19 cellular contexts compared by ENCODE assay signal in the genomic region with DNA sequence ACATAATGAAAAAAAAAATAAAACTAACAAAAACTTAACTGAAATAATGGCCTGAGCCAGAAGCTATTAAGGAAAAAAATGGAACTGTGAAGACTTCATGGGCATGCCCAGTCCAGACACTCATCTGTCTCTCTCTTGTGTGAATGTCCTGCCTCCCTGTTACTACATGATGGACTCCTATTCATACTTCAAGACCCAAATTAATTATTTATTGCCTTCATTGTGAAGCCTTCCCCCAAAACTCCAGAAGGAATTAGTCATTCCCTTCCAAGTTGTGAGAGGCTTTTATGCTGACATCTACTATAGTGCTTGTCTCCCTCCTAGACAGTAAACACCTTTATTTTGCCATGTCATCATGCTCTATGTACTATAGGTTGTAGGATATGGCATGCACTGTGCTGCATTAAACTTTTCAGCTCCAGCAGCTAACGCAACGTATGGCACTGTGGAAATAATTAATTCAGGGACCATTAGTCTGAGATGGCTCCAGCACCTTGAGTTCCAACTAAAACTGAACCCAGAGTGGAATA. TPM values are rescaled to one million over a fixed set of nuclear protein-coding genes. Genes with fewer than 3 reads are reported as not detected.
DNase-seq lines count a peak whose midpoint lies in the region; ATAC-seq, FAIRE-seq and TF ChIP-seq lines count a peak whose summit lies in the region.
"Had no signal": no experiment of that assay in that cellular context is flagged by ENCODE, and none has a peak within 500 bp of the region (broad histone marks: within the 10 kb centered on the region; RNA-seq: fewer than 3 reads in every experiment).

No MANE protein-coding gene starts in this region.

- no peak overlapping the region for H3K4me2 ChIP-seq in SK-N-SH
- no peak overlapping the region for H3K4me2 ChIP-seq in keratinocyte (ENCODE audit: control insufficient read depth, extremely low read depth, insufficient read depth, low read depth, low read length)
- H3K4me2 ChIP-seq: BLaER1 treated with 17β-estradiol and CSF1 and Interleukin-3, amounts not matched to agents 10 nM and 100 nM had no signal

- FAIRE-seq in keratinocyte (lab: Jason Lieb, UNC): peak; percentile 5
- FAIRE-seq: GM12878 had no signal

- POLR2A ChIA-PET in SK-N-SH (lab: Yijun Ruan, JAX) (no interaction called here), activated B cell treated with CpG ODN at 0.5 μM for 24 hours (lab: Charles Lee) (interaction anchor here (1.0 kb wide), 1 partner anchor 10 kb away, joined by 4 read pairs; no protein-coding TSS in a partner anchor)

- H3K27ac ChIP-seq in SK-N-SH (ENCODE audit: low read depth in 2 of 2, low read length in 1 of 2) (no peak overlapping the region), keratinocyte (ENCODE audit: control insufficient read depth, insufficient read depth, low read length) (no peak overlapping the region)
- H3K27ac ChIP-seq: 22Rv1; BLaER1 treated with 17β-estradiol and CSF1 and Interleukin-3, amounts not matched to agents 10 nM and 100 nM had no signal

- no peaks in the 10 kb centered on the region for H3K9me2 ChIP-seq in SK-N-SH

- DNase-seq in SK-N-SH (no peak), activated B cell treated with CpG ODN at 0.5 μM for 24 hours (no peak), keratinocyte (ENCODE audit: low read depth, low spot score) (no peak), HCEC 1CT (no peak), pons (ENCODE audit: low spot score) (no peak)
- no peak for DNase-seq in stimulated activated naive CD8-positive, alpha-beta T cell treated with anti-CD3 and anti-CD28 coated beads, Interleukin-15, Interleukin-2, amounts not matched to agents 100 U/mL and 50 U/mL, for 24 hours
- DNase-seq: CD8-positive, alpha-beta T cell; DMS 273 treated with DMSO at 0.1 percent for 48 hours; DMS53; DND-41; EL; GOT3; H7 had no signal

- dilution Hi-C loops in keratinocyte (cut with MboI; ENCODE audit: extremely low pct_ligation_motif_present, low sequenced_read_pairs): no loop called here

- H3K79me2 ChIP-seq in SK-N-SH (ENCODE audit: insufficient read depth) (no peaks in the 10 kb centered on the region), keratinocyte (ENCODE audit: control insufficient read depth, insufficient read depth, low read length) (no peaks in the 10 kb centered on the region)

- ATAC-seq in SK-N-SH treated with all-trans-retinoic acid at 6 μM for 48 hours (no peak), activated B cell treated with CpG ODN at 0.5 μM for 24 hours (ENCODE audit: low read depth) (no peak)
- no peak for ATAC-seq in stimulated activated naive CD8-positive, alpha-beta T cell treated with anti-CD3 and anti-CD28 coated beads, Interleukin-15, Interleukin-2, amounts not matched to agents 100 U/mL and 50 U/mL, for 24 hours
- ATAC-seq: CD8-positive, alpha-beta T cell; GM12878 had no signal

- CTCF ChIA-PET in SK-N-SH (lab: Yijun Ruan, JAX) (interaction anchor here (1.3 to 1.4 kb wide), 2 partner anchors 18 to 28 kb away, joined by 3 to 5 read pairs; no protein-coding TSS in a partner anchor), activated B cell treated with CpG ODN at 0.5 μM for 24 hours (lab: Charles Lee) (no interaction called here)

- no peaks in the 10 kb centered on the region for H3F3A ChIP-seq in SK-N-SH (replicated peaks; ENCODE audit: insufficient read depth)

- H3K27me3 Mint-ChIP-seq in activated B cell treated with CpG ODN at 0.5 μM for 24 hours: no peaks in the 10 kb centered on the region

- WGBS in SK-N-SH (ENCODE audit: low lambda C conversion rate): 36% methylated on average over 2 of the region's 2 CpGs

- H4K20me1 ChIP-seq in SK-N-SH (ENCODE audit: insufficient read depth) (no peaks in the 10 kb centered on the region), keratinocyte (ENCODE audit: control insufficient read depth, extremely low read depth, insufficient read depth, low read length) (no peaks in the 10 kb centered on the region)
- H4K20me1 ChIP-seq: BLaER1 treated with 17β-estradiol and CSF1 and Interleukin-3, amounts not matched to agents 10 nM and 100 nM had no signal

- TF ChIP-seq CTCF in SK-N-SH (IDR thresholded peaks at IDR 0.05): no peak
- no peak for TF ChIP-seq CTCF in activated B cell treated with CpG ODN at 0.5 μM for 24 hours (IDR thresholded peaks at IDR 0.05)
- TF ChIP-seq CTCF in keratinocyte (optimal IDR thresholded peaks at IDR 0.05 in 1 of 3, IDR thresholded peaks at IDR 0.05 in 1 of 3, conservative IDR thresholded peaks at IDR 0.05 in 1 of 3; ENCODE audit: extremely low read depth in 1 of 3, insufficient read depth in 2 of 3, low read length in 3 of 3): no peak

- peaks cover 5% of the 10 kb centered on the region for H3K36me3 Mint-ChIP-seq in activated B cell treated with CpG ODN at 0.5 μM for 24 hours (ENCODE audit: low read depth)
- H3K36me3 Mint-ChIP-seq: CD8-positive, alpha-beta T cell had no signal

- H3K4me1 ChIP-seq in SK-N-SH (ENCODE audit: control insufficient read depth in 1 of 2, insufficient read depth in 2 of 2, low read depth in 1 of 2, low read length in 1 of 2) (peaks cover 0 to 12% of the 10 kb centered on the region in 2 experiments; a peak in 1 of 4 replicates), keratinocyte (ENCODE audit: control insufficient read depth, extremely low read depth, insufficient read depth, low read length) (peaks cover 8% of the 10 kb centered on the region)
- H3K4me1 ChIP-seq: BLaER1 treated with 17β-estradiol and CSF1 and Interleukin-3, amounts not matched to agents 10 nM and 100 nM had no signal

- H3K27me3 ChIP-seq in SK-N-SH (ENCODE audit: insufficient read depth) (no peaks in the 10 kb centered on the region), keratinocyte (ENCODE audit: control insufficient read depth, extremely low read depth, insufficient read depth, low read length) (no peaks in the 10 kb centered on the region)
- H3K27me3 ChIP-seq: BLaER1 treated with 17β-estradiol and CSF1 and Interleukin-3, amounts not matched to agents 10 nM and 100 nM had no signal

- H3K9me3 Mint-ChIP-seq in activated B cell treated with CpG ODN at 0.5 μM for 24 hours: peaks cover 25% of the 10 kb centered on the region
- H3K9me3 Mint-ChIP-seq: CD8-positive, alpha-beta T cell had no signal

- no peak overlapping the region for H3K4me3 ChIP-seq in SK-N-SH (ENCODE audit: low read depth in 2 of 2, low read length in 1 of 2)
- no peak overlapping the region for H3K4me3 ChIP-seq in keratinocyte (ENCODE audit: control insufficient read depth in 2 of 3, extremely low read depth in 1 of 3, insufficient read depth in 2 of 3, low read depth in 1 of 3, low read length in 3 of 3)
- H3K4me3 ChIP-seq: BLaER1 treated with 17β-estradiol and CSF1 and Interleukin-3, amounts not matched to agents 10 nM and 100 nM; GM12878 had no signal

- H3K9me3 ChIP-seq in SK-N-SH (no peaks in the 10 kb centered on the region), keratinocyte (ENCODE audit: control insufficient read depth, low read depth, low read length) (no peaks in the 10 kb centered on the region)

- H3K9ac ChIP-seq in SK-N-SH (no peak overlapping the region), keratinocyte (ENCODE audit: control insufficient read depth, extremely low read depth, insufficient read depth, low read length) (no peak overlapping the region)
- H3K9ac ChIP-seq: BLaER1 treated with 17β-estradiol and CSF1 and Interleukin-3, amounts not matched to agents 10 nM and 100 nM had no signal

- TF ChIP-seq RAD21 in SK-N-SH (IDR thresholded peaks at IDR 0.05; ENCODE audit: low read length): no peak

- no peaks in the 10 kb centered on the region for H3K9me1 ChIP-seq in keratinocyte (ENCODE audit: control insufficient read depth, extremely low read depth, insufficient read depth, low read length)

- H2AFZ ChIP-seq in SK-N-SH (ENCODE audit: low read depth) (no peak overlapping the region), keratinocyte (ENCODE audit: control insufficient read depth, low read length) (no peak overlapping the region)

- peaks cover 17% of the 10 kb centered on the region for H3K4me1 Mint-ChIP-seq in activated B cell treated with CpG ODN at 0.5 μM for 24 hours

- H3K4me3 Mint-ChIP-seq in activated B cell treated with CpG ODN at 0.5 μM for 24 hours: no peak overlapping the region
- H3K4me3 Mint-ChIP-seq: B cell; CD8-positive, alpha-beta T cell had no signal

- H3K27ac Mint-ChIP-seq in activated B cell treated with CpG ODN at 0.5 μM for 24 hours: peak overlapping the region; percentile 30
- H3K27ac Mint-ChIP-seq: B cell; CD8-positive, alpha-beta T cell had no signal

- no peak for TF ChIP-seq EP300 in SK-N-SH (IDR thresholded peaks at IDR 0.05; ENCODE audit: borderline replicate concordance in 1 of 2, low read depth in 1 of 2, low read length in 1 of 2)

- H3K36me3 ChIP-seq in SK-N-SH (replicated peaks in 1 of 2; ENCODE audit: control insufficient read depth in 1 of 2, insufficient read depth in 2 of 2, low read length in 1 of 2) (no peaks in the 10 kb centered on the region), keratinocyte (ENCODE audit: control insufficient read depth in 2 of 2, extremely low read depth in 1 of 2, insufficient read depth in 2 of 2, low read length in 2 of 2) (no peaks in the 10 kb centered on the region)
- H3K36me3 ChIP-seq: BLaER1 treated with 17β-estradiol and CSF1 and Interleukin-3, amounts not matched to agents 10 nM and 100 nM had no signal

- intact Hi-C loops in activated B cell treated with CpG ODN at 0.5 μM for 24 hours (cut with micrococcal nuclease): no loop called here

TF ChIP-seq in SK-N-SH, 30 proteins besides CTCF, POLR2A, EP300 and RAD21 (continues in another document):
- TF ChIP-seq EZH2phosphoT487 (IDR thresholded peaks at IDR 0.05; ENCODE audit: borderline replicate concordance, low read depth) (no peak), RFX5 (IDR thresholded peaks at IDR 0.05; ENCODE audit: low read length) (no peak), FOSL2 (IDR thresholded peaks at IDR 0.05; ENCODE audit: borderline replicate concordance, low read depth) (no peak), CHD2 (IDR thresholded peaks at IDR 0.05; ENCODE audit: low read length, partially characterized antibody) (no peak), NFIC (IDR thresholded peaks at IDR 0.05; ENCODE audit: borderline replicate concordance) (no peak)

RNA-seq across cellular contexts. Expression of a gene that starts 25.0 kb away (rescaled TPM):
- not detected in 2 replicates for polyA plus RNA-seq in SK-N-SH (2012; rRNA removed)
- not detected in 2 replicates for polyA plus RNA-seq in SK-N-SH (2012; cell fraction: cytosol; rRNA removed)
- not detected in 2 replicates for polyA plus RNA-seq in SK-N-SH (2012; cell fraction: nucleus; rRNA removed)
- 15.0 and 21.0 TPM in 2 replicates for total RNA-seq in activated B cell treated with CpG ODN at 0.5 μM for 24 hours
- 0.03 to 0.08 TPM in 2 of 3 replicates, not detected in the other for polyA plus RNA-seq in keratinocyte
- not detected for polyA plus RNA-seq in keratinocyte (2011; ENCODE audit: low read depth)
- not detected in 2 replicates for polyA plus RNA-seq in keratinocyte (2011; cell fraction: cytosol; rRNA removed)
- polyA plus RNA-seq in keratinocyte (2011; cell fraction: nucleus; rRNA removed): not detected in 2 replicates
- polyA plus RNA-seq in keratinocyte (2012; ENCODE audit: low replicate concordance): not detected in 2 replicates
- polyA minus RNA-seq in keratinocyte: not detected in 3 replicates
- not detected for polyA minus RNA-seq in keratinocyte (2011; cell fraction: cytosol; rRNA and poly(A)+ RNA removed)
- polyA minus RNA-seq in keratinocyte (2011; cell fraction: nucleus; rRNA and poly(A)+ RNA removed): not detected in 2 replicates
- total RNA-seq: G401, H7 had no signal
